Comparison of ENCODE assay signal across 15 cellular contexts in the genomic region with DNA sequence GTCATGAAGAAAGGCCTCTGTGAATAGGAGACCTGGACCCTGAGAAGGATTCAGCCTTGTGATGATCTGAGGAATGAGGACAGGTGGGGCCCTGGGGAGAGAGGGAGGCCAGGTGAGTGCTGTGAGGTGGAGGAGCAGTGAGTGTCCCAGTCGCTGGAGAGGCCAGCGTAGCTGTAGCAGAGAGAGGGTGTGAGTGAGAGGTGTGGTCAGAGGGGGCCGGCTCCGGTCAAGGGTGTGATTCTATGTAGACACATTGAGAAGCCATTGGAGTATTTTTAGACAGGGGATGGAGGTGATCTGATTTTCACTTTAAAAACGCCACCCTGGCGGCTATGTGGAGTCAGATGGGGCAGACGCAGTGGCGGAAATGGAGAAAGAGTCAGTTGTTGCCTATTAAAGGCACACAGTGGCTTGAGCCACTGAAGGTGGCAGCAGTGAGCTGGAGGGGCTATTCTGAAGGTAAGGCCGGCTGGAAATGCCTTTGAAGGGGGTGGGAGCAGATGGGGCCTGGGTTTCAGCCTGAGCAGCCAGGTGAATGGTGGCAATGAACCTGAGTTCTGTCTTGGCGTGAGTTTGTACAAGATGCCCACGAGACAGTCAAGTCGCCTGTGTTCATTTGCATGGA. TPM values are rescaled to one million over a fixed set of nuclear protein-coding genes. Genes with fewer than 3 reads are reported as not detected.
A peak's percentile ranks its signal among the peaks of the same experiment; 100 is the strongest.
DNase-seq lines count a peak whose midpoint lies in the region; ATAC-seq and TF ChIP-seq lines count a peak whose summit lies in the region.
"Had no signal": no experiment of that assay in that cellular context is flagged by ENCODE, and none has a peak within 500 bp of the region (broad histone marks: within the 10 kb centered on the region; RNA-seq: fewer than 3 reads in every experiment).

No MANE protein-coding gene starts in this region.

- no peaks in the 10 kb centered on the region for H3K9me2 ChIP-seq in Loucy (replicated peaks; ENCODE audit: low read depth, low read length)

- no peak overlapping the region for H4K91ac ChIP-seq in neuronal stem cell (ENCODE audit: low read depth, low read length, poor library complexity)

- no peak overlapping the region for H3K14ac ChIP-seq in neuronal stem cell (ENCODE audit: low read length)

- no peak overlapping the region for H3K27ac ChIP-seq in brain microvascular endothelial cell
- no peak overlapping the region for H3K27ac ChIP-seq in neuronal stem cell (replicated peaks; ENCODE audit: low read length)

- no peak overlapping the region for H3K23ac ChIP-seq in neuronal stem cell (ENCODE audit: low read depth, low read length, poor library complexity)

- ATAC-seq in HG03097 (IDR thresholded peaks at IDR 0.05; ENCODE audit: low FRiP score, unreplicated experiment), result no peak
- ATAC-seq: mucosa of descending colon, SK-N-SH treated with all-trans-retinoic acid at 6 μM for 48 hours had no signal

- H3K4me2 ChIP-seq in Loucy (ENCODE audit: low read depth, low read length, poor library complexity, severe bottlenecking) (no peak overlapping the region), neuronal stem cell (ENCODE audit: insufficient read depth, low read length, poor library complexity, severe bottlenecking) (no peak overlapping the region)

- no CpG with 5 or more reads among the region's 12 CpGs for WGBS in neuronal stem cell (ENCODE audit: extremely low coverage in 2 of 2, insufficient read length in 2 of 2, insufficient replicate concordance in 1 of 2), 2 donors

- H3K36me3 ChIP-seq in Loucy (ENCODE audit: insufficient read depth, low read length), result no peaks in the 10 kb centered on the region
- H3K36me3 ChIP-seq in brain microvascular endothelial cell (replicated peaks), result no peaks in the 10 kb centered on the region
- H3K36me3 ChIP-seq in neuronal stem cell (replicated peaks in 1 of 2; ENCODE audit: control insufficient read depth in 2 of 2, insufficient read depth in 2 of 2, low read length in 2 of 2), result peaks cover 21 to 99% of the 10 kb centered on the region in 2 donors

- H3F3A ChIP-seq in Loucy (ENCODE audit: low read depth), result no peaks in the 10 kb centered on the region

- no peak overlapping the region for H3K4me3 ChIP-seq in Loucy (ENCODE audit: low read length, poor library complexity, severe bottlenecking)
- no peak overlapping the region for H3K4me3 ChIP-seq in brain microvascular endothelial cell (ENCODE audit: low read depth, low read length)
- H3K4me3 ChIP-seq in neuronal stem cell (ENCODE audit: low read length in 2 of 2), result no peak overlapping the region
- H3K4me3 ChIP-seq: mucosa of descending colon had no signal

- DNase-seq in NCI-H2107 treated with DMSO at 0.1 percent for 48 hours (lab: John Stamatoyannopoulos, UW; ENCODE audit: unreplicated experiment), result peak; percentile 5
- no peak for DNase-seq in NCI-H2107 (lab: John Stamatoyannopoulos, UW)
- no peak for DNase-seq in brain microvascular endothelial cell
- no peak for DNase-seq in neuronal stem cell (ENCODE audit: low spot score)
- DNase-seq in activated CD4-positive, alpha-beta T cell treated with anti-CD3 and anti-CD28 coated beads for 1 hour, result no peak
- DNase-seq in NCI-H526 (lab: John Stamatoyannopoulos, UW), result no peak
- DNase-seq: ACHN; effector memory CD4-positive, alpha-beta T cell; islet precursor cell; mucosa of descending colon; NCI-H1436; NCI-H526 treated with DMSO at 0.1 percent for 48 hours had no signal

- H4K20me1 ChIP-seq in Loucy (ENCODE audit: insufficient read depth, low read length, poor library complexity, severe bottlenecking), result no peaks in the 10 kb centered on the region

- no peaks in the 10 kb centered on the region for H3K79me2 ChIP-seq in Loucy (ENCODE audit: insufficient read depth, low read length)

- H3K9me3 ChIP-seq in Loucy (ENCODE audit: insufficient read depth, low read depth, low read length) (no peaks in the 10 kb centered on the region), neuronal stem cell (replicated peaks in 1 of 2; ENCODE audit: control insufficient read depth in 2 of 2, insufficient read depth in 1 of 2, low read depth in 1 of 2, low read length in 2 of 2) (no peaks in the 10 kb centered on the region)
- H3K9me3 ChIP-seq: mucosa of descending colon had no signal

- H2BK15ac ChIP-seq in neuronal stem cell (ENCODE audit: low read length), result no peak overlapping the region

- H3K4ac ChIP-seq in neuronal stem cell (ENCODE audit: low read length), result no peak overlapping the region

- H3K4me1 ChIP-seq in Loucy (ENCODE audit: insufficient read depth, low read length, poor library complexity, severe bottlenecking) (no peaks in the 10 kb centered on the region), neuronal stem cell (ENCODE audit: control insufficient read depth in 2 of 2, insufficient read depth in 1 of 2, low read depth in 1 of 2, low read length in 2 of 2) (peaks cover 0 to 8% of the 10 kb centered on the region in 2 donors)

- H2AFZ ChIP-seq in Loucy (ENCODE audit: low read length) (no peak overlapping the region), neuronal stem cell (ENCODE audit: low read length) (no peak overlapping the region)

- H3K27me3 ChIP-seq in Loucy (ENCODE audit: insufficient read depth, low read length, poor library complexity, severe bottlenecking) (no peaks in the 10 kb centered on the region), brain microvascular endothelial cell (replicated peaks) (peaks cover 2% of the 10 kb centered on the region), neuronal stem cell (ENCODE audit: control insufficient read depth in 3 of 3, insufficient read depth in 3 of 3, low read depth in 1 of 3, low read length in 3 of 3) (no peaks in the 10 kb centered on the region)

- H3K79me1 ChIP-seq in neuronal stem cell (ENCODE audit: low read depth, low read length), result no peaks in the 10 kb centered on the region

- no peak overlapping the region for H4K8ac ChIP-seq in neuronal stem cell (ENCODE audit: low read depth, low read length)

- in situ Hi-C loops in brain microvascular endothelial cell (cut with HindIII; ENCODE audit: low pct_ligation_motif_present, low sequenced_read_pairs), result no loop called here

- no peak overlapping the region for H2BK120ac ChIP-seq in neuronal stem cell (ENCODE audit: low read depth, low read length)

- no peak overlapping the region for H2BK12ac ChIP-seq in neuronal stem cell (ENCODE audit: low read length)

- no peak overlapping the region for H2AK5ac ChIP-seq in neuronal stem cell (ENCODE audit: low read depth, low read length)

- peak overlapping the region; percentile 6 for H3K18ac ChIP-seq in neuronal stem cell (ENCODE audit: low read length)

- TF ChIP-seq CTCF in Loucy (conservative IDR thresholded peaks at IDR 0.05; ENCODE audit: low read length) (peak; percentile 51), brain microvascular endothelial cell (IDR thresholded peaks at IDR 0.05; ENCODE audit: low read depth, low read length, missing control alignments) (peak; percentile 25)

- H3K9ac ChIP-seq in Loucy (ENCODE audit: low read depth, low read length, poor library complexity, severe bottlenecking), result no peak overlapping the region
- no peak overlapping the region for H3K9ac ChIP-seq in neuronal stem cell (ENCODE audit: low read depth, low read length, poor library complexity)

- H2BK5ac ChIP-seq in neuronal stem cell (ENCODE audit: low read length), result no peak overlapping the region

RNA-seq across cellular contexts. Expression of a gene that starts 55.6 kb away (rescaled TPM):
- 16.7 TPM for polyA plus RNA-seq in neuronal stem cell (2013, experiment 1 of 2)
- polyA plus RNA-seq in neuronal stem cell (2013, experiment 2 of 2), result 16.9 TPM
